In the genomic region with DNA sequence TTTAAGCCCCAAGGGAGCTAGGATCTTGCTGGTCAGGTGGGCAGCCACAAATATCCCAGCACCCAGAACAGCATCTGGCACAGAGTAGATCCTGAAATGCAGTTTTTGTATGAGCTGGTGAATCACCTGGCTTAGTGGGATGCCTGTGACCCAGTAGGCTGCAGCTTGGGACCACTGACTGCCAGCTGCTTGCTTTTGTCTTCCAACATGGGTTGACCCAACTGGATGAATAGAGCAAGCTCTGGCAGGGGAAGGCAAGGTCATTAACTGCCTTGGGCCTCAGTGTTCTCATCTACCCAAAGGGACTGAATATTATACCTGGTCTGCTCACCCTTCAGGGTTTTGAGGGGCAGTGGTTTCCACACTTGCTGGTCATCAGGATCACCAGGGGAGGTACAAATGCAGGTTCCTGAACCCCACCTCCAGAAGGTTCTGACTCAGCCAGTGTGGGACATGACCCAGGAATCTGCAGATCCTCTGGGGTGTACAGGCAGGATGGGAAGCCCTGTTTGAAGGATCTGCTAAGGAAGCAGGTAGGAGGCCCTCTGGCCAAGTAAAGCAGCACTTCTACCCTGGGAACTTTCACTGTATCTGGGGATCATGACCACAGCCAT, we compare ENCODE assay signal across 14 cellular contexts.
"Had no signal": no experiment of that assay in that cellular context is flagged by ENCODE, and none has a peak within 500 bp of the region (broad histone marks: within the 10 kb centered on the region; RNA-seq: fewer than 3 reads in every experiment).

No MANE protein-coding gene starts in this region.

- H3K4me3 ChIP-seq: lower lobe of right lung, psoas muscle, upper lobe of left lung had no signal

- H3K9me3 Mint-ChIP-seq: activated T-cell treated with anti-CD3 and anti-CD28 coated beads, Interleukin-2, amount 50 U/mL, for 72 hours had no signal

- ATAC-seq: activated CD4-positive, CD25-positive, alpha-beta regulatory T cell treated with anti-CD3 and anti-CD28 coated beads, Interleukin-2, amount 50 U/mL, for 24 hours; activated T-cell treated with anti-CD3 and anti-CD28 coated beads, Interleukin-2, amount 50 U/mL, for 72 hours; lower lobe of right lung; psoas muscle; sciatic nerve; stimulated activated naive CD8-positive, alpha-beta T cell treated with anti-CD3 and anti-CD28 coated beads, Interleukin-15, Interleukin-2, amounts not matched to agents 100 U/mL and 50 U/mL, for 24 hours had no signal

- H3K27ac Mint-ChIP-seq: activated T-cell treated with anti-CD3 and anti-CD28 coated beads, Interleukin-2, amount 50 U/mL, for 72 hours had no signal

- H3K27ac ChIP-seq: lower lobe of right lung, psoas muscle, upper lobe of left lung had no signal

- H3K36me3 Mint-ChIP-seq: naive B cell had no signal

- H3K27me3 Mint-ChIP-seq: naive B cell had no signal

- H3K27me3 ChIP-seq: upper lobe of left lung had no signal

- H3K36me3 ChIP-seq: lower lobe of right lung, upper lobe of left lung had no signal

- DNase-seq: activated naive CD4-positive, alpha-beta T cell treated with Interleukin-2 at 50 U/mL for 16 hours; activated T-cell treated with anti-CD3 and anti-CD28 coated beads, Interleukin-2, amount 50 U/mL, for 72 hours; caudate nucleus; cortex of kidney; erythroblast; hippocampal formation; kidney glomerular epithelial cell; lower lobe of right lung; naive B cell; psoas muscle; stimulated activated naive CD8-positive, alpha-beta T cell treated with anti-CD3 and anti-CD28 coated beads, Interleukin-15, Interleukin-2, amounts not matched to agents 100 U/mL and 50 U/mL, for 24 hours; upper lobe of left lung had no signal

- H3K9me3 ChIP-seq: lower lobe of right lung, psoas muscle, upper lobe of left lung had no signal

- H3K4me1 ChIP-seq: lower lobe of right lung, psoas muscle, upper lobe of left lung had no signal

- H3K4me3 Mint-ChIP-seq: activated T-cell treated with anti-CD3 and anti-CD28 coated beads, Interleukin-2, amount 50 U/mL, for 72 hours had no signal
